In genomic region chr13:30465541-30466357, GRCh38 we compare ENCODE assay signal across 8 cellular contexts. TPM values are rescaled to one million over a fixed set of nuclear protein-coding genes. Genes with fewer than 3 reads are reported as not detected.
A peak's percentile ranks its signal among the peaks of the same experiment; 100 is the strongest.
DNase-seq lines count a peak whose midpoint lies in the region; ATAC-seq, FAIRE-seq and TF ChIP-seq lines count a peak whose summit lies in the region.

HMGB1 (minus strand) TSS chr13:30465936; CDS start chr13:30463680, 2,256 bp downstream.

- no peaks in the 10 kb centered on the region for H3K9me3 ChIP-seq in kidney (ENCODE audit: control insufficient read depth in 1 of 2, low read length in 2 of 2)

- intact Hi-C loops in kidney (cut with DNase I): no loop called here

- peak; percentile 76 for ATAC-seq in HG03439 (IDR thresholded peaks at IDR 0.05; ENCODE audit: unreplicated experiment)

- peaks cover 40% of the 10 kb centered on the region for H3K4me1 Mint-ChIP-seq in chondrocyte (ENCODE audit: low read depth)

- peak within 1 kb of the TSS; percentile 69 to 82 for H3K9ac ChIP-seq in kidney (ENCODE audit: low read length in 2 of 2)

- H3K4me1 ChIP-seq in kidney (ENCODE audit: control insufficient read depth in 1 of 2, insufficient read depth in 1 of 2, low read depth in 1 of 2, low read length in 2 of 2): peaks cover 9 to 18% of the 10 kb centered on the region in 2 donors

- peak within 1 kb of the TSS; percentile 63 to 69 for H3K4me3 ChIP-seq in kidney (ENCODE audit: low read length in 2 of 2)

- H3K9me3 Mint-ChIP-seq in chondrocyte (ENCODE audit: low read depth): no peaks in the 10 kb centered on the region

- peak within 1 kb of the TSS; percentile 76 for H3K4me3 Mint-ChIP-seq in chondrocyte (ENCODE audit: unreplicated experiment)

- H3K36me3 Mint-ChIP-seq in chondrocyte (ENCODE audit: low read depth): peaks cover 11% of the 10 kb centered on the region

- H3K27ac Mint-ChIP-seq in chondrocyte (ENCODE audit: unreplicated experiment): peak within 1 kb of the TSS; percentile 95

- TF ChIP-seq POLR2A in GM19193 (IDR thresholded peaks at IDR 0.05; ENCODE audit: extremely low read depth, insufficient read depth, insufficient read length): peak; percentile 93

- peak; percentile 99 for FAIRE-seq in kidney (lab: Jason Lieb, UNC)

- H3K27ac ChIP-seq in kidney (ENCODE audit: low read depth in 2 of 2, low read length in 2 of 2): peak within 1 kb of the TSS; percentile 97 to 99

- TF ChIP-seq CTCF in chondrocyte (IDR thresholded peaks at IDR 0.05): no peak
- TF ChIP-seq CTCF in kidney (IDR thresholded peaks at IDR 0.05; ENCODE audit: borderline replicate concordance, extremely low read depth, insufficient read depth): no peak

- no peaks in the 10 kb centered on the region for H3K27me3 Mint-ChIP-seq in chondrocyte (ENCODE audit: low read depth)

- H3K36me3 ChIP-seq in kidney (ENCODE audit: control insufficient read depth in 1 of 2, insufficient read depth in 2 of 2, low read length in 2 of 2): peaks cover 0 to 14% of the 10 kb centered on the region in 2 donors

- DNase-seq in AML-193 (lab: John Stamatoyannopoulos, UW) (peak; percentile 100), NCI-H510A treated with DMSO at 0.1 percent for 48 hours (lab: John Stamatoyannopoulos, UW) (peak; percentile 96), chondrocyte (ENCODE audit: low spot score) (peak; percentile 99), kidney (peak; percentile 99)
- peak; percentile 90 to 92 for DNase-seq in activated CD4-positive, alpha-beta T cell treated with anti-CD3 and anti-CD28 coated beads for 24 hours (ENCODE audit: low read depth in 2 of 2)
- peak; percentile 97 for DNase-seq in stimulated activated CD4-positive, alpha-beta T cell treated with anti-CD3 and anti-CD28 coated beads, Interleukin-15, amount 100 ng/mL, for 24 hours

RNA-seq across cellular contexts. Expression of gene HMGB1, which starts in this region (rescaled TPM):
- total RNA-seq in chondrocyte: 182 to 256 TPM (median 188 TPM) in 3 replicates
- 264 TPM for total RNA-seq in kidney
- 247 TPM for polyA plus RNA-seq in kidney (ENCODE audit: insufficient read depth, low read depth, low replicate concordance)

Comparison
In these comparisons a context has a peak if more than half of its experiments do, and no peak if none do; other contexts are left out.
1. Peak in every context shown above with its lines: DNase-seq, ATAC-seq, H3K4me3 ChIP-seq and H3K27ac ChIP-seq.